25 cellular contexts compared by ENCODE assay signal in the genomic region with DNA sequence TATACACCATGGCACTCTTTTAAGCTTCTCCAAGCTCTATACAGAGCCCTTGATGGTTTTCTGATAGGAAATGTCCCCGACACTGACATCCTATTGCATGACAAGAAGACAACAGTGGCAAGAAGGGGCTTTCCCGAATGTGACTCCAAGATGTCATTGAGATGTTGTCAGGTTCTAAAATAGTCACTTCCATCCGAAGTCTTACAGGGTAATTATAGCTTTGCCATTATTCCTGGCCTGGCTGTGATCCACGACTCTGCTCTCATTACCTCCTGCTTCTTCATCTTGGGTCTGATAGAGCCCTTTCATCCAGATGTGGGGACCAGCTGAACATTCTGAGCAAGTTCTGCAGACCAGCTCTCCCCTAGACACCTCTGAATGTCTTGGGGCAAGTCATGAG. TPM values are rescaled to one million over a fixed set of nuclear protein-coding genes. Genes with fewer than 3 reads are reported as not detected.
"Had no signal": no experiment of that assay in that cellular context is flagged by ENCODE, and none has a peak within 500 bp of the region (broad histone marks: within the 10 kb centered on the region; RNA-seq: fewer than 3 reads in every experiment).

No MANE protein-coding gene starts in this region.

- H3K9me3 ChIP-seq: esophagus squamous epithelium, gastroesophageal sphincter, sigmoid colon, tibial artery had no signal

- H3K27me3 ChIP-seq: esophagus squamous epithelium, gastroesophageal sphincter, sigmoid colon, spleen, tibial artery had no signal

- DNase-seq: activated B cell treated with CpG ODN at 0.5 μM for 24 hours; activated CD4-positive, alpha-beta T cell treated with anti-CD3 and anti-CD28 coated beads for 36 hours; activated CD4-positive, alpha-beta T cell treated with anti-CD3 and anti-CD28 coated beads, Interleukin-2, amount 50 U/mL, for 4 hours; activated CD8-positive, alpha-beta memory T cell treated with anti-CD3 and anti-CD28 coated beads for 24 hours; activated CD8-positive, alpha-beta memory T cell treated with anti-CD3 and anti-CD28 coated beads, Interleukin-2, amount 50 U/mL, for 4 hours; activated naive CD4-positive, alpha-beta T cell; activated T-cell treated with anti-CD3 and anti-CD28 coated beads, Interleukin-2, amount 50 U/mL, for 24 hours; caudate nucleus; effector memory CD8-positive, alpha-beta T cell; esophagus squamous epithelium; naive B cell; nucleus accumbens; sigmoid colon; spleen; stimulated activated CD4-positive, alpha-beta T cell treated with anti-CD3 and anti-CD28 coated beads, Interleukin-4, amount 100 ng/mL, for 24 hours; stimulated activated naive CD8-positive, alpha-beta T cell treated with anti-CD3 and anti-CD28 coated beads, Interleukin-15, Interleukin-2, amounts not matched to agents 100 U/mL and 50 U/mL, for 24 hours; substantia nigra; T-helper 17 cell; tibial artery had no signal

- H3K4me3 ChIP-seq: esophagus squamous epithelium, gastroesophageal sphincter, sigmoid colon, spleen, tibial artery had no signal

- ATAC-seq: activated CD4-positive, alpha-beta T cell treated with anti-CD3 and anti-CD28 coated beads for 36 hours; activated T-helper 17 cell treated with anti-CD3 and anti-CD28 coated beads, Interleukin-2, amount 50 U/mL, for 72 hours; effector memory CD8-positive, alpha-beta T cell; gastroesophageal sphincter; left lobe of liver; stimulated activated naive CD8-positive, alpha-beta T cell treated with anti-CD3 and anti-CD28 coated beads, Interleukin-15, Interleukin-2, amounts not matched to agents 100 U/mL and 50 U/mL, for 24 hours; T-helper 17 cell had no signal

- H3K36me3 Mint-ChIP-seq: activated naive CD8-positive, alpha-beta T cell; naive B cell had no signal

- H3K36me3 ChIP-seq: esophagus squamous epithelium, gastroesophageal sphincter, sigmoid colon, spleen, tibial artery had no signal

- H3K4me3 Mint-ChIP-seq: activated B cell treated with CpG ODN at 0.5 μM for 24 hours; activated CD4-positive, alpha-beta T cell treated with anti-CD3 and anti-CD28 coated beads for 36 hours; activated naive CD8-positive, alpha-beta T cell; activated T-cell treated with anti-CD3 and anti-CD28 coated beads, Interleukin-2, amount 50 U/mL, for 24 hours; activated T-helper 17 cell treated with anti-CD3 and anti-CD28 coated beads, Interleukin-2, amount 50 U/mL, for 72 hours; effector memory CD8-positive, alpha-beta T cell; T-helper 17 cell had no signal

- H3K27me3 Mint-ChIP-seq: activated B cell treated with CpG ODN at 0.5 μM for 24 hours; activated CD4-positive, alpha-beta T cell treated with anti-CD3 and anti-CD28 coated beads for 36 hours; activated naive CD8-positive, alpha-beta T cell; activated T-cell treated with anti-CD3 and anti-CD28 coated beads, Interleukin-2, amount 50 U/mL, for 24 hours; activated T-helper 17 cell treated with anti-CD3 and anti-CD28 coated beads, Interleukin-2, amount 50 U/mL, for 72 hours; effector memory CD8-positive, alpha-beta T cell; naive B cell; T-helper 17 cell had no signal

- H3K4me1 ChIP-seq: parathyroid adenoma, spleen had no signal

- H3K27ac ChIP-seq: esophagus squamous epithelium, gastroesophageal sphincter, parathyroid adenoma, sigmoid colon, spleen, tibial artery had no signal

- H3K27ac Mint-ChIP-seq: activated B cell treated with CpG ODN at 0.5 μM for 24 hours; activated CD4-positive, alpha-beta T cell treated with anti-CD3 and anti-CD28 coated beads for 36 hours; activated naive CD8-positive, alpha-beta T cell; activated T-cell treated with anti-CD3 and anti-CD28 coated beads, Interleukin-2, amount 50 U/mL, for 24 hours; activated T-helper 17 cell treated with anti-CD3 and anti-CD28 coated beads, Interleukin-2, amount 50 U/mL, for 72 hours; effector memory CD8-positive, alpha-beta T cell; naive B cell; T-helper 17 cell had no signal

- H3K9ac ChIP-seq: parathyroid adenoma had no signal

- FAIRE-seq: keratinocyte had no signal

- H2AFZ ChIP-seq: parathyroid adenoma had no signal

- H3K79me2 ChIP-seq: parathyroid adenoma had no signal

- H3K4me1 Mint-ChIP-seq: activated B cell treated with CpG ODN at 0.5 μM for 24 hours; activated CD4-positive, alpha-beta T cell treated with anti-CD3 and anti-CD28 coated beads for 36 hours; activated T-helper 17 cell treated with anti-CD3 and anti-CD28 coated beads, Interleukin-2, amount 50 U/mL, for 72 hours; naive B cell; T-helper 17 cell had no signal

RNA-seq across cellular contexts. Expression of a gene that starts 40.6 kb away (rescaled TPM):
- total RNA-seq: activated B cell treated with CpG ODN at 0.5 μM for 24 hours; activated CD4-positive, alpha-beta T cell treated with anti-CD3 and anti-CD28 coated beads for 36 hours; activated T-helper 17 cell treated with anti-CD3 and anti-CD28 coated beads, Interleukin-2, amount 50 U/mL, for 72 hours; T-helper 17 cell had no signal
